1 cellular context compared by ENCODE assay signal in the genomic region with DNA sequence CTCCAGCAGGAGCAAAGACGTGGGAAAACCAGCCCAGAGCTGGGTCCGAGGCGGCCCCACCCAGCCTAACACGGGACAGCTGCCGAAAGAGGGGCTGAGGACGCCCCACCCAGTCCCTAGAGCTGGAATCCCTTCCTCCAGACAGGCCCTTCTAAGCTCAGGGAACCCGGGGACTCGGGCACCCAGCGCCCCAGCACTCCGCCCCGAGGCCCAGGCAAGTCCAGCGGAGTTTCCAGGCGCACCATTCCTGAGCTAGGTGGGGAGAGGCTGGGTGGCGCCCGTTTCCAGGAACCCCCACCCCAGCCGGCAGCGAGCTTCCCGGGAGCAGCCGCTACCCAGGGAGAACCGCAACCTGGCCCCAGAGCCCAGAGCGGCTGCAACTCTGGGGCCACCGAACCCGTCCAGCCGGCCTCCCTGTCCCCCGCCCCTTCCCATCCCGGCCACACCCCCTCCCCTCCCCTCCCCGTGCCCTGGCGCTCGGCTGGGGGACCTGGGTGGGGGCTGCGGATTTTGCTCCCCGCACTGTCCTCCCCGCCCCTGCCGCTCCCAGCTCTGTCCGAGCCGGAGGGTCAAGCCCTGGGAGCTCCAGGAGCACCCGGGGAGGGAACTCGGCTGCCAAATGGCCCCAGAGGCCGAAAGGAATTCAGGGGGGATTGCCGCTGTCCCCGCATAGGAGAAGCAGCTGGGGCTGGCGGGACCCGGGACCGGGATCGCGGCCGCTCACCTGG.
TF ChIP-seq lines count a peak whose summit lies in the region.

No MANE protein-coding gene starts in this region.

TF ChIP-seq in GM12878, 131 proteins besides CTCF, POLR2A, EP300 and RAD21:
- TF ChIP-seq NFYA (IDR thresholded peaks at IDR 0.05; ENCODE audit: borderline replicate concordance, low read depth, low read length) (no peak), EGR1 (IDR thresholded peaks at IDR 0.05; ENCODE audit: borderline replicate concordance in 1 of 2, low read depth in 2 of 2, low read length in 2 of 2) (0 out of 3 replicates have a peak, but pooled peaks of 1 of the 2 experiments have one; percentile 3), RCOR1 (conservative IDR thresholded peaks at IDR 0.05; ENCODE audit: low read depth, low read length) (0 out of 2 replicates have a peak, but pooled peaks have one; percentile 48), GABPA (IDR thresholded peaks at IDR 0.05; ENCODE audit: low read depth) (no peak), IKZF1 (conservative IDR thresholded peaks at IDR 0.05) (0 out of 2 replicates have a peak, but pooled peaks have one; percentile 62), MXI1 (IDR thresholded peaks at IDR 0.05; ENCODE audit: low read depth, low read length) (0 out of 2 replicates have a peak, but pooled peaks have one; percentile 20), ZBTB11 (CRISPR knock-in tag; IDR thresholded peaks at IDR 0.05) (no peak), GATAD2B (conservative IDR thresholded peaks at IDR 0.05; ENCODE audit: low read depth) (peak; percentile 39; the same call in 1 of the 2 replicates)
- TF ChIP-seq, protein P1, sequence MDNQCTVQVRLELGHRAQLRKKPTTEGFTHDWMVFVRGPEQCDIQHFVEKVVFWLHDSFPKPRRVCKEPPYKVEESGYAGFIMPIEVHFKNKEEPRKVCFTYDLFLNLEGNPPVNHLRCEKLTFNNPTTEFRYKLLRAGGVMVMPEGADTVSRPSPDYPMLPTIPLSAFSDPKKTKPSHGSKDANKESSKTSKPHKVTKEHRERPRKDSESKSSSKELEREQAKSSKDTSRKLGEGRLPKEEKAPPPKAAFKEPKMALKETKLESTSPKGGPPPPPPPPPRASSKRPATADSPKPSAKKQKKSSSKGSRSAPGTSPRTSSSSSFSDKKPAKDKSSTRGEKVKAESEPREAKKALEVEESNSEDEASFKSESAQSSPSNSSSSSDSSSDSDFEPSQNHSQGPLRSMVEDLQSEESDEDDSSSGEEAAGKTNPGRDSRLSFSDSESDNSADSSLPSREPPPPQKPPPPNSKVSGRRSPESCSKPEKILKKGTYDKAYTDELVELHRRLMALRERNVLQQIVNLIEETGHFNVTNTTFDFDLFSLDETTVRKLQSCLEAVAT (IDR thresholded peaks at IDR 0.05) = 0 out of 2 replicates have a peak, but pooled peaks have one; percentile 8
- TF ChIP-seq, protein P2, sequence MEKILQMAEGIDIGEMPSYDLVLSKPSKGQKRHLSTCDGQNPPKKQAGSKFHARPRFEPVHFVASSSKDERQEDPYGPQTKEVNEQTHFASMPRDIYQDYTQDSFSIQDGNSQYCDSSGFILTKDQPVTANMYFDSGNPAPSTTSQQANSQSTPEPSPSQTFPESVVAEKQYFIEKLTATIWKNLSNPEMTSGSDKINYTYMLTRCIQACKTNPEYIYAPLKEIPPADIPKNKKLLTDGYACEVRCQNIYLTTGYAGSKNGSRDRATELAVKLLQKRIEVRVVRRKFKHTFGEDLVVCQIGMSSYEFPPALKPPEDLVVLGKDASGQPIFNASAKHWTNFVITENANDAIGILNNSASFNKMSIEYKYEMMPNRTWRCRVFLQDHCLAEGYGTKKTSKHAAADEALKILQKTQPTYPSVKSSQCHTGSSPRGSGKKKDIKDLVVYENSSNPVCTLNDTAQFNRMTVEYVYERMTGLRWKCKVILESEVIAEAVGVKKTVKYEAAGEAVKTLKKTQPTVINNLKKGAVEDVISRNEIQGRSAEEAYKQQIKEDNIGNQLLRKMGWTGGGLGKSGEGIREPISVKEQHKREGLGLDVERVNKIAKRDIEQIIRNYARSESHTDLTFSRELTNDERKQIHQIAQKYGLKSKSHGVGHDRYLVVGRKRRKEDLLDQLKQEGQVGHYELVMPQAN (conservative IDR thresholded peaks at IDR 0.05) = peak; percentile 15
